Comparison of ENCODE assay signal across 30 cellular contexts in genomic region chr2:23777857-23778256, GRCh38.
"Had no signal": no experiment of that assay in that cellular context is flagged by ENCODE, and none has a peak within 500 bp of the region (broad histone marks: within the 10 kb centered on the region; RNA-seq: fewer than 3 reads in every experiment).

No MANE protein-coding gene starts in this region.

- H3K4me2 ChIP-seq: neural progenitor cell had no signal

- H3K27me3 ChIP-seq: left lung, neural progenitor cell, neutrophil, ovary, right atrium auricular region, right lobe of liver, stomach, testis, thyroid gland, transverse colon, upper lobe of left lung, vagina had no signal

- H2AFZ ChIP-seq: neural progenitor cell had no signal

- ATAC-seq: left colon; left lung; lower lobe of right lung; natural killer cell; right lobe of liver; stimulated activated naive B cell treated with anti-CD40 and anti-IgM and Interleukin-4, amounts not matched to agents 10 μg/mL and 1 μg/mL and 100 μg/mL, for 72 hours; stimulated activated naive CD8-positive, alpha-beta T cell treated with anti-CD3 and anti-CD28 coated beads, Interleukin-15, Interleukin-2, amounts not matched to agents 100 U/mL and 50 U/mL, for 24 hours had no signal

- H3K4me1 ChIP-seq: left lung, lower lobe of right lung, neural progenitor cell, right atrium auricular region, right lobe of liver, stomach, testis, thyroid gland, transverse colon, upper lobe of left lung, vagina had no signal

- H3K27ac ChIP-seq: left lung, lower lobe of right lung, neural progenitor cell, neutrophil, ovary, right atrium auricular region, right lobe of liver, skin epidermis, stomach, testis, thyroid gland, transverse colon, upper lobe of left lung, vagina had no signal

- DNase-seq: hypothalamus; immature natural killer cell; kidney; left colon; left lung; lower lobe of right lung; mammary epithelial cell; mesenchymal stem cell; naive B cell; natural killer cell; nephron progenitor cell; occipital lobe; ovary; right lobe of liver; stimulated activated CD4-positive, alpha-beta T cell treated with anti-CD3 and anti-CD28 coated beads, Interleukin-12 subunit alpha, Interleukin-12 subunit beta, amount 100 ng/mL, for 4 hours; stimulated activated CD4-positive, alpha-beta T cell treated with anti-CD3 and anti-CD28 coated beads, Interleukin-15, amount 100 ng/mL, for 24 hours; stimulated activated CD4-positive, alpha-beta T cell treated with anti-CD3 and anti-CD28 coated beads, Interleukin-2, amount 100 ng/mL, for 24 hours; stimulated activated CD4-positive, alpha-beta T cell treated with anti-CD3 and anti-CD28 coated beads, Interleukin-4, amount 100 ng/mL, for 1 hour; stimulated activated naive B cell treated with anti-CD40 and anti-IgM and Interleukin-4, amounts not matched to agents 10 μg/mL and 1 μg/mL and 100 μg/mL, for 72 hours; stimulated activated naive CD8-positive, alpha-beta T cell treated with anti-CD3 and anti-CD28 coated beads, Interleukin-15, Interleukin-2, amounts not matched to agents 100 U/mL and 50 U/mL, for 24 hours; stomach; testis; thyroid gland; transverse colon; upper lobe of left lung had no signal

- H3K9ac ChIP-seq: neural progenitor cell had no signal

- H3K36me3 ChIP-seq: ovary, thyroid gland had no signal

- H3K9me3 ChIP-seq: left lung, lower lobe of right lung, neutrophil, ovary, right atrium auricular region, right lobe of liver, stomach, testis, thyroid gland, transverse colon, upper lobe of left lung, vagina had no signal

- H3K4me3 ChIP-seq: left lung, lower lobe of right lung, neural progenitor cell, ovary, right atrium auricular region, right lobe of liver, skin epidermis, stomach, testis, thyroid gland, transverse colon, upper lobe of left lung, vagina had no signal
